ENCODE assay signal across 7 cellular contexts in genomic region chr20:37651932-37652331, GRCh38. TPM values are rescaled to one million over a fixed set of nuclear protein-coding genes. Genes with fewer than 3 reads are reported as not detected.
DNase-seq lines count a peak whose midpoint lies in the region; ATAC-seq and TF ChIP-seq lines count a peak whose summit lies in the region.

No MANE protein-coding gene starts in this region.

- no peak overlapping the region for H3K27ac Mint-ChIP-seq in activated CD8-positive, alpha-beta T cell treated with anti-CD3 and anti-CD28 coated beads, Interleukin-2, amount 10 ng/mL, durations not matched to agents 7 days and 5 days

- CTCF ChIA-PET in activated CD8-positive, alpha-beta T cell treated with anti-CD3 and anti-CD28 coated beads, Interleukin-2, amount 10 ng/mL, durations not matched to agents 7 days and 5 days (lab: Charles Lee), result no interaction called here

- DNase-seq in GM10266 (ENCODE audit: extremely low spot score) (peak; percentile 32), MM.1S (peak; percentile 36), left ventricle myocardium inferior (peak; percentile 29)
- DNase-seq in activated CD8-positive, alpha-beta T cell treated with anti-CD3 and anti-CD28 coated beads, Interleukin-2, amount 10 ng/mL, durations not matched to agents 7 days and 5 days, result peak; percentile 25
- DNase-seq in stimulated activated CD4-positive, alpha-beta T cell treated with anti-CD3 and anti-CD28 coated beads, Interleukin-2, amount 100 ng/mL, for 48 hours, result peak; percentile 7 to 15

- no peaks in the 10 kb centered on the region for H3K79me2 ChIP-seq in MM.1S (ENCODE audit: low read length)

- H3K9me2 ChIP-seq in MM.1S (replicated peaks; ENCODE audit: insufficient read depth, low read length), result no peaks in the 10 kb centered on the region

- no peaks in the 10 kb centered on the region for H3K36me3 Mint-ChIP-seq in activated CD8-positive, alpha-beta T cell treated with anti-CD3 and anti-CD28 coated beads, Interleukin-2, amount 10 ng/mL, durations not matched to agents 7 days and 5 days (ENCODE audit: low read depth)

- intact Hi-C loops in left ventricle myocardium inferior (cut with micrococcal nuclease), result no loop called here

- no peaks in the 10 kb centered on the region for H4K20me1 ChIP-seq in MM.1S (ENCODE audit: insufficient read depth, low read length)

- no peak overlapping the region for H3K9ac ChIP-seq in MM.1S (ENCODE audit: low read length)

- H3K4me3 ChIP-seq in MM.1S (ENCODE audit: low read length) (no peak overlapping the region), left ventricle myocardium inferior (no peak overlapping the region)

- TF ChIP-seq CTCF in GM10266 (IDR thresholded peaks at IDR 0.05; ENCODE audit: control insufficient read depth, insufficient read depth, low read depth, missing control alignments) (peak; percentile 51), MM.1S (IDR thresholded peaks at IDR 0.05; ENCODE audit: low read length) (peak; percentile 43), left ventricle myocardium inferior (IDR thresholded peaks at IDR 0.05; ENCODE audit: borderline replicate concordance) (peak; percentile 58)

- no peaks in the 10 kb centered on the region for H3K9me3 Mint-ChIP-seq in activated CD8-positive, alpha-beta T cell treated with anti-CD3 and anti-CD28 coated beads, Interleukin-2, amount 10 ng/mL, durations not matched to agents 7 days and 5 days (ENCODE audit: insufficient read depth)

- H3K9me3 ChIP-seq in MM.1S (replicated peaks; ENCODE audit: insufficient read depth, low read length), result no peaks in the 10 kb centered on the region
- H3K9me3 ChIP-seq in left ventricle myocardium inferior (replicated peaks), result no peaks in the 10 kb centered on the region

- H3K27me3 ChIP-seq in MM.1S (replicated peaks; ENCODE audit: insufficient read depth, low read length) (no peaks in the 10 kb centered on the region), left ventricle myocardium inferior (ENCODE audit: low read depth) (no peaks in the 10 kb centered on the region)

- no peak overlapping the region for H3K27ac ChIP-seq in MM.1S (ENCODE audit: low read length)
- H3K27ac ChIP-seq in left ventricle myocardium inferior (replicated peaks), result no peak overlapping the region

- POLR2A ChIA-PET in activated CD8-positive, alpha-beta T cell treated with anti-CD3 and anti-CD28 coated beads, Interleukin-2, amount 10 ng/mL, durations not matched to agents 7 days and 5 days (lab: Charles Lee), result no interaction called here

- peaks cover 25% of the 10 kb centered on the region for H3K27me3 Mint-ChIP-seq in activated CD8-positive, alpha-beta T cell treated with anti-CD3 and anti-CD28 coated beads, Interleukin-2, amount 10 ng/mL, durations not matched to agents 7 days and 5 days (ENCODE audit: low read depth)

- H3K36me3 ChIP-seq in MM.1S (replicated peaks; ENCODE audit: insufficient read depth, low read length), result no peaks in the 10 kb centered on the region
- H3K36me3 ChIP-seq in left ventricle myocardium inferior, result no peaks in the 10 kb centered on the region

- H3F3A ChIP-seq in MM.1S (ENCODE audit: insufficient read depth, low read length), result no peaks in the 10 kb centered on the region

- no peak overlapping the region for H3K4me2 ChIP-seq in MM.1S (ENCODE audit: low read depth, low read length)

- H3K4me1 Mint-ChIP-seq in activated CD8-positive, alpha-beta T cell treated with anti-CD3 and anti-CD28 coated beads, Interleukin-2, amount 10 ng/mL, durations not matched to agents 7 days and 5 days (ENCODE audit: low read depth), result no peaks in the 10 kb centered on the region

- H3K4me3 Mint-ChIP-seq in activated CD8-positive, alpha-beta T cell treated with anti-CD3 and anti-CD28 coated beads, Interleukin-2, amount 10 ng/mL, durations not matched to agents 7 days and 5 days, result no peak overlapping the region

- H3K4me1 ChIP-seq in MM.1S (ENCODE audit: low read length), result no peaks in the 10 kb centered on the region
- H3K4me1 ChIP-seq in left ventricle myocardium inferior, result peaks cover 17% of the 10 kb centered on the region

- peak; percentile 60 for ATAC-seq in activated CD8-positive, alpha-beta T cell treated with anti-CD3 and anti-CD28 coated beads, Interleukin-2, amount 10 ng/mL, durations not matched to agents 7 days and 5 days
- ATAC-seq in GM21737 (IDR thresholded peaks at IDR 0.05; ENCODE audit: unreplicated experiment) (no peak), HG03280 (IDR thresholded peaks at IDR 0.05; ENCODE audit: unreplicated experiment) (no peak)

- H2AFZ ChIP-seq in MM.1S (ENCODE audit: low read length), result no peak overlapping the region

RNA-seq across cellular contexts. Expression of gene CTNNBL1, which starts 41.9 kb away (rescaled TPM):
- total RNA-seq in activated CD8-positive, alpha-beta T cell treated with anti-CD3 and anti-CD28 coated beads, Interleukin-2, amount 10 ng/mL, durations not matched to agents 7 days and 5 days, result 10 to 100 TPM; 75.5 to 75.9 TPM
- total RNA-seq in left ventricle myocardium inferior, result 58.8 TPM
